In genomic region chr9:108142504-108143201, GRCh38 we compare ENCODE assay signal across 10 cellular contexts.
A peak's percentile ranks its signal among the peaks of the same experiment; 100 is the strongest.
DNase-seq lines count a peak whose midpoint lies in the region; ATAC-seq lines count a peak whose summit lies in the region.
"Had no signal": no experiment of that assay in that cellular context is flagged by ENCODE, and none has a peak within 500 bp of the region (broad histone marks: within the 10 kb centered on the region; RNA-seq: fewer than 3 reads in every experiment).

No MANE protein-coding gene starts in this region.

- ATAC-seq in GM18867 (IDR thresholded peaks at IDR 0.05; ENCODE audit: unreplicated experiment), result no peak

- no peak overlapping the region for H3K4me3 ChIP-seq in adipocyte (ENCODE audit: low read length)

- no peaks in the 10 kb centered on the region for H3K27me3 ChIP-seq in adipocyte (replicated peaks; ENCODE audit: control insufficient read depth, insufficient read depth, low read length)

- peaks cover 23% of the 10 kb centered on the region for H3K4me1 ChIP-seq in adipocyte (ENCODE audit: control insufficient read depth, insufficient read depth, low read length)
- H3K4me1 ChIP-seq: Caco-2 had no signal

- no peaks in the 10 kb centered on the region for H3K36me3 ChIP-seq in adipocyte (ENCODE audit: control insufficient read depth, insufficient read depth, low read length, severe bottlenecking)

- peak overlapping the region; percentile 83 for H3K9ac ChIP-seq in adipocyte (ENCODE audit: low read length)

- peak; percentile 84 for DNase-seq in AG08395 (ENCODE audit: low spot score)
- peak; percentile 95 for DNase-seq in adipocyte (ENCODE audit: low read depth)
- peak; percentile 64 for DNase-seq in glomerular endothelial cell (ENCODE audit: extremely low read depth, low read depth, low spot score)
- DNase-seq in nucleus accumbens (lab: John Stamatoyannopoulos, UW), result peak in 54 of 56 donors; percentile 21 to 90 (median 59)
- no peak for DNase-seq in activated T-cell treated with anti-CD3 and anti-CD28 coated beads for 4 hours
- no peak for DNase-seq in CD1c-positive myeloid dendritic cell (ENCODE audit: extremely low spot score)
- DNase-seq in COLO829 (ENCODE audit: low spot score), result no peak
- DNase-seq: activated CD4-positive, alpha-beta T cell treated with anti-CD3 and anti-CD28 coated beads, Interleukin-2, amount 50 U/mL, for 1 hour; Caco-2 had no signal

- no peaks in the 10 kb centered on the region for H3K9me3 ChIP-seq in adipocyte (ENCODE audit: control insufficient read depth, low read length)
- H3K9me3 ChIP-seq: Caco-2 had no signal

Comparison
In these comparisons a context has a peak if more than half of its experiments do, and no peak if none do; other contexts are left out.
1. DNase-seq: peak in AG08395 (single experiment), adipocyte (single experiment), glomerular endothelial cell (single experiment) and nucleus accumbens (54 of 56); none in activated T-cell treated with anti-CD3 and anti-CD28 coated beads for 4 hours (single experiment), CD1c-positive myeloid dendritic cell (single experiment) and COLO829 (single experiment).